10 cellular contexts compared by ENCODE assay signal in the genomic region with DNA sequence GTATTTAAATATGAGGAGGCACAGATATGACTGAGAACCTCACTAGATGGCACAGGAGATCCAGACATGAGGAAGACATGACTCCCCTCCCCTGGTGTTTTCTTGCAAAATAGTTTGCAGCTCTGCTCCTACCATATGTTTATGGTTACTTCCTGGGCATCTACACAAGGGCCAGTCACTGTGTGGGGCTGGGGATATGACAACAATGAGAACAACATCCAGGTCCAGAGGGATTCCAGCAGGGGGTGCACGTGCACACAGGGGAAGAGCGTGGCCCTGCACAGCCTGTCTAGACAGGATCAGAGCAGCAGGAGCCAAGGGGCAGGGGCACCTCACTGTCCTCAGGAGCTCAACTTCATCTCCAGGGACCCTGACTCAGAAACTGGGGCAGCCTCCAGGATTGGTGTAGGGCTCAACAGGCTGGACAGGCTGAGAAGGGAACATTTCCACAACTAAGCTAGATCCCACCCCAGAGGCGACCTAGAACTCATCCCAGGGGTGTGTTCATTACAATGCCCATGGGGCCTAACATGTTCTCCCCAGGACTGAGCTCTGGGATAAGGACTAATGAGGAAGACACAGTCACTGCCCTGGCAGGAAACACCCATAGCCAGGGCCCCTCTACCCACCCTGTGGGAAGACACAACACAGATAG. TPM values are rescaled to one million over a fixed set of nuclear protein-coding genes. Genes with fewer than 3 reads are reported as not detected.
DNase-seq lines count a peak whose midpoint lies in the region; TF ChIP-seq lines count a peak whose summit lies in the region.
"Not testable (repeated sequence)": the region's sequence is repeated elsewhere in the genome, so short reads cannot be mapped to it uniquely, and the experiment has no call there.
"Had no signal": no experiment of that assay in that cellular context is flagged by ENCODE, and none has a peak within 500 bp of the region (broad histone marks: within the 10 kb centered on the region; RNA-seq: fewer than 3 reads in every experiment).

No MANE protein-coding gene starts in this region.

- not testable (repeated sequence) for H3K27ac ChIP-seq in GM23248

- H3F3A ChIP-seq in GM23248 (ENCODE audit: insufficient read depth), result not testable (repeated sequence)

- DNase-seq in BJ (ENCODE audit: low read depth), result not testable (repeated sequence)
- DNase-seq in GM23248 (peak; percentile 66), NOMO-1 (lab: John Stamatoyannopoulos, UW; ENCODE audit: unreplicated experiment in 2 of 2) (peak; percentile 17 to 26), fibroblast of mammary gland (ENCODE audit: low read depth) (peak; percentile 64), mucosa of gallbladder (ENCODE audit: low spot score) (peak; percentile 29)
- peak; percentile 10 for DNase-seq in activated CD4-positive, CD25-positive, alpha-beta regulatory T cell treated with anti-CD3 and anti-CD28 coated beads, Interleukin-2, amount 50 U/mL, for 16 hours (ENCODE audit: low read depth, low spot score)
- peak; percentile 62 for DNase-seq in activated naive CD4-positive, alpha-beta T cell treated with Interleukin-2 at 50 U/mL for 16 hours
- peak; percentile 26 to 46 (median 31) for DNase-seq in stimulated activated CD4-positive, alpha-beta T cell treated with anti-CD3 and anti-CD28 coated beads, TNF-alpha, amount 100 ng/mL, for 48 hours (ENCODE audit: low read depth in 3 of 3)

- CTCF ChIA-PET in BJ (lab: Yijun Ruan, JAX), result interaction anchor here (1.0 to 1.7 kb wide), 4 partner anchors 89 to 223 kb away, joined by 3 to 4 read pairs (median 3); no protein-coding TSS in a partner anchor

- H3K4me2 ChIP-seq in GM23248 (ENCODE audit: unreplicated experiment), result not testable (repeated sequence)

- H3K79me2 ChIP-seq in GM23248 (ENCODE audit: insufficient read depth), result not testable (repeated sequence)

- H2AFZ ChIP-seq in GM23248, result not testable (repeated sequence)

- not testable (repeated sequence) for H3K27me3 ChIP-seq in BJ (ENCODE audit: control insufficient read depth, insufficient read depth, low read length); GM23248 (replicated peaks; ENCODE audit: insufficient read depth)

- H3K36me3 ChIP-seq in BJ (ENCODE audit: control insufficient read depth, insufficient read depth, low read length); GM23248 (ENCODE audit: low read depth): not testable (repeated sequence)

- 27 to 30% methylated on average over 3 of the region's 3 CpGs for WGBS in GM23248 (ENCODE audit: low coverage in 1 of 2, low lambda C conversion rate in 2 of 2, missing lambda C conversion rate in 2 of 2), 2 experiments

- H3K9me2 ChIP-seq in GM23248 (ENCODE audit: insufficient read depth), result not testable (repeated sequence)

- peak; percentile 51 for TF ChIP-seq CTCF in BJ (IDR thresholded peaks at IDR 0.05; ENCODE audit: insufficient read depth, low read depth, low read length)
- TF ChIP-seq CTCF in fibroblast of mammary gland (conservative IDR thresholded peaks at IDR 0.05; ENCODE audit: control insufficient read depth, insufficient read depth, low read depth, low read length), result peak; percentile 42

- not testable (repeated sequence) for H3K4me3 ChIP-seq in BJ (ENCODE audit: low read depth, low read length); GM23248; fibroblast of mammary gland (ENCODE audit: control insufficient read depth, low read depth, low read length)

- H3K4me1 ChIP-seq in GM23248 (ENCODE audit: insufficient read depth), result not testable (repeated sequence)

- POLR2A ChIA-PET in BJ (lab: Charles Lee), result not testable (repeated sequence)

- in situ Hi-C loops in GM23248 (cut with MboI), result not testable (repeated sequence)

- H4K20me1 ChIP-seq in GM23248 (ENCODE audit: insufficient read depth), result not testable (repeated sequence)

- not testable (repeated sequence) for H3K9me3 ChIP-seq in GM23248 (ENCODE audit: low read depth)

- not testable (repeated sequence) for H3K9ac ChIP-seq in GM23248

RNA-seq across cellular contexts. Expression of a gene that starts 4.6 kb away (rescaled TPM):
- polyA plus RNA-seq in BJ (2011; rRNA removed) (not detected in 2 replicates), GM23248 (2016; fragmentation: Nextera tagmentation; extraction: Ambion mirVana) (not detected in 2 replicates)
- not detected in 2 replicates for polyA minus RNA-seq in BJ (2011; rRNA and poly(A)+ RNA removed)
- total RNA-seq in GM23248 (2014; rRNA removed; shearing (Covaris generic)), result not detected in 2 replicates
- total RNA-seq in mucosa of gallbladder, result 1.1 TPM
- polyA plus RNA-seq: IgD-negative memory B cell had no signal

RNA-seq across cellular contexts. Expression of a gene that starts 47.4 kb away (rescaled TPM):
- polyA plus RNA-seq in BJ (2011; rRNA removed) (not detected in 2 replicates), GM23248 (2016; fragmentation: Nextera tagmentation; extraction: Ambion mirVana) (not detected in 2 replicates)
- polyA minus RNA-seq in BJ (2011; rRNA and poly(A)+ RNA removed), result not detected in 2 replicates
- total RNA-seq in GM23248 (2014; rRNA removed; shearing (Covaris generic)), result not detected in 2 replicates
- not detected for total RNA-seq in mucosa of gallbladder
- total RNA-seq: breast epithelium had no signal
- polyA plus RNA-seq: IgD-negative memory B cell had no signal
